21 cellular contexts compared by ENCODE assay signal in the genomic region with DNA sequence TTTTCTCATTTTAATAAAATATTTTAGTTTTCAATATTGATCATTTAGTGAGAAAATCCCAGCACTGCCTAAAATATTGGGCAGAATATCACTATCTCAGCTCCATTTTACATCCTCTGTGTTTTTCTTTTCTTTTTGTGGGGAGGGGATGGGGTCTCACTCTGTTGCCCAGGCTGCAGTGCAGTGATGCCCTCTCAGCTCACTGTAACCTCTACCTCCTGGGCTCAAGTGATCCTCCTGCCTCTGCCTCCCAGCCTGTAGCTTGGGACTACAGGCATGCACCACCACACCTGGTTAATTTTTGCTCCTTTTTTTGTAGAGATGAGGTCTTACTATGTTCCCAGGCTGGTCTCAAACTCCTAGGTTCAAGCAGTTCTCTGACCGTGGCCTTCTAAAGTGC.
"Had no signal": no experiment of that assay in that cellular context is flagged by ENCODE, and none has a peak within 500 bp of the region (broad histone marks: within the 10 kb centered on the region; RNA-seq: fewer than 3 reads in every experiment).

No MANE protein-coding gene starts in this region.

- H3K36me3 ChIP-seq: MG63, SJSA1 had no signal

- H3K27ac ChIP-seq: SJSA1, SK-N-MC had no signal

- H3K4me1 ChIP-seq: SJSA1 had no signal

- H3K27me3 ChIP-seq: MG63 had no signal

- H3K4me3 ChIP-seq: MG63, SJSA1, SK-N-MC had no signal

- H3K9me3 ChIP-seq: MG63, SJSA1 had no signal

- DNase-seq: KBM-7, MG63, NCI-H1092, NCI-H1105 treated with DMSO at 0.1 percent for 48 hours, NCI-H1417 treated with DMSO at 0.1 percent for 48 hours, NCI-H146, NCI-H1694 treated with DMSO at 0.1 percent for 48 hours, NCI-H1930, NCI-H2081, NCI-H2107, NCI-H226, NCI-H446, NCI-H510A, NCI-H69, NCI-H774, Right ventricle myocardium superior, RPMI8226, SIG-M5, SW 1271 had no signal
